In genomic region chr1:199242601-199243000, GRCh38 we compare ENCODE assay signal across 22 cellular contexts.
"Had no signal": no experiment of that assay in that cellular context is flagged by ENCODE, and none has a peak within 500 bp of the region (broad histone marks: within the 10 kb centered on the region; RNA-seq: fewer than 3 reads in every experiment).

No MANE protein-coding gene starts in this region.

- H3K4me1 Mint-ChIP-seq: neural progenitor cell had no signal

- H3K4me3 ChIP-seq: esophagus squamous epithelium, neural progenitor cell, psoas muscle, skin epidermis, stomach, upper lobe of left lung had no signal

- DNase-seq: activated CD4-positive, alpha-beta T cell treated with anti-CD3 and anti-CD28 coated beads, Interleukin-2, amount 10 ng/mL, durations not matched to agents 24 days and 14 days; activated CD8-positive, alpha-beta memory T cell treated with anti-CD3 and anti-CD28 coated beads, Interleukin-2, amount 50 U/mL, for 4 hours; activated effector memory CD4-positive, alpha-beta T cell treated with anti-CD3 and anti-CD28 coated beads, Interleukin-2, amount 50 U/mL, for 16 hours; activated naive CD4-positive, alpha-beta T cell treated with anti-CD3 and anti-CD28 coated beads, Interleukin-2, amount 50 U/mL, for 16 hours; activated T-cell treated with anti-CD3 and anti-CD28 coated beads, Interleukin-2, amount 50 U/mL, for 72 hours; dermis blood vessel endothelial cell; effector memory CD4-positive, alpha-beta T cell; esophagus squamous epithelium; immature natural killer cell; kidney glomerular epithelial cell; left ventricle myocardium superior; naive thymus-derived CD4-positive, alpha-beta T cell; psoas muscle; right cardiac atrium; stimulated activated CD4-positive, alpha-beta T cell treated with anti-CD3 and anti-CD28 coated beads, Interleukin-15, amount 100 ng/mL, for 24 hours; stimulated activated CD4-positive, alpha-beta T cell treated with anti-CD3 and anti-CD28 coated beads, Interleukin-4, amount 100 ng/mL, for 1 hour; stomach had no signal

- H3K4me3 Mint-ChIP-seq: activated CD4-positive, alpha-beta T cell treated with anti-CD3 and anti-CD28 coated beads, Interleukin-2, amount 10 ng/mL, durations not matched to agents 24 days and 14 days; activated T-cell treated with anti-CD3 and anti-CD28 coated beads, Interleukin-2, amount 50 U/mL, for 72 hours; immature natural killer cell; memory B cell; naive thymus-derived CD4-positive, alpha-beta T cell; neural progenitor cell had no signal

- H3K27ac Mint-ChIP-seq: activated CD4-positive, alpha-beta T cell treated with anti-CD3 and anti-CD28 coated beads, Interleukin-2, amount 10 ng/mL, durations not matched to agents 24 days and 14 days; activated T-cell treated with anti-CD3 and anti-CD28 coated beads, Interleukin-2, amount 50 U/mL, for 72 hours; immature natural killer cell; memory B cell; neural progenitor cell had no signal

- H3K36me3 Mint-ChIP-seq: memory B cell, neural progenitor cell had no signal

- FAIRE-seq: endothelial cell of umbilical vein had no signal

- H3K9me3 Mint-ChIP-seq: activated T-cell treated with anti-CD3 and anti-CD28 coated beads, Interleukin-2, amount 50 U/mL, for 72 hours had no signal
